Comparison of ENCODE assay signal across 8 cellular contexts in the genomic region with DNA sequence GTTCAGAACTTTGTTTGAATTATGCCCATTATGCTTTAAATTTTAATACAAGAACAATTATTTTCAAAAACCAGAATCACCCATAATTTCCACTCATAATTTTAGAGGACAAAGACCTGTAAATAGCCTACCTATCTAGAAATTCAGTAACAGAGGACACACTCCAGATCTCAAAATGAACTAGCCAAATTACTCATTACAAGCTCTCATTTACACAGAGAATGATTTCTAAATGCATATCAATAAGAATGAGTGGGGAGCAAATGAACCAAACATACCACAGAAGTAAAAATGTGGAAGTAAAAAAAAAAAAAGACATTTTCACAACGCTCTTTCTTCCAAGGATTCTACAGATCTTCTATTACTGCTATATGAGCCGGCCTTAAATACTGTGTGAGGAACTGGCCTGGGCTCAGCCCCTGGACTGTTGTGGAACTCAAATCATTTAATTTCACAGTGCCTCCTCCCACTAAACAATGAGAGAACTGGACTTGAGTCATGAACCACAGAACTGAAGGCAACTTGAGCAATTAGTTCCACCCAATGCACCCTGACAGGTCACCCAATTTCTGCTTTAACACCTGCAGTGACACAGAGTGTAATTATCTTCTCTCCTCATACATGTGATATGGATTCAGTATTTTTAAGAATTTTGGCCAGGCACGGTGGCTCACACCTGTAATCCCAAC. TPM values are rescaled to one million over a fixed set of nuclear protein-coding genes. Genes with fewer than 3 reads are reported as not detected.
DNase-seq lines count a peak whose midpoint lies in the region; ATAC-seq and TF ChIP-seq lines count a peak whose summit lies in the region.

No MANE protein-coding gene starts in this region.

- H3K4me1 ChIP-seq in HUES64 (ENCODE audit: insufficient read depth, low read length), result peaks cover 4% of the 10 kb centered on the region; the same call in 1 of the 2 replicates
- H3K4me1 ChIP-seq in gastroesophageal sphincter, result peaks cover 0 to 68% (median 0%) of the 10 kb centered on the region in 3 donors

- ATAC-seq in memory B cell (ENCODE audit: low read depth), result peak; percentile 35
- ATAC-seq in gastroesophageal sphincter, result no peak
- no peak for ATAC-seq in left lobe of liver

- H3K4me1 Mint-ChIP-seq in activated naive CD8-positive, alpha-beta T cell (ENCODE audit: low read depth), result peaks cover 56% of the 10 kb centered on the region
- H3K4me1 Mint-ChIP-seq in memory B cell, result peaks cover 33% of the 10 kb centered on the region

- peak overlapping the region; percentile 81 for H3K27ac Mint-ChIP-seq in activated naive CD8-positive, alpha-beta T cell
- H3K27ac Mint-ChIP-seq in memory B cell, result peak overlapping the region; percentile 4

- TF ChIP-seq EP300 in gastroesophageal sphincter (IDR thresholded peaks at IDR 0.05), result no peak

- TF ChIP-seq POLR2A in gastroesophageal sphincter (IDR thresholded peaks at IDR 0.05), result no peak

- H3K9me3 Mint-ChIP-seq in activated naive CD8-positive, alpha-beta T cell (ENCODE audit: low read depth), result no peaks in the 10 kb centered on the region
- no peaks in the 10 kb centered on the region for H3K9me3 Mint-ChIP-seq in memory B cell

- no peaks in the 10 kb centered on the region for H3K36me3 ChIP-seq in HUES64 (ENCODE audit: insufficient read depth, low read length)
- no peaks in the 10 kb centered on the region for H3K36me3 ChIP-seq in gastroesophageal sphincter

- no peak for TF ChIP-seq CTCF in gastroesophageal sphincter (IDR thresholded peaks at IDR 0.05)

- DNase-seq in EH (ENCODE audit: low read depth), result peak; percentile 68
- no peak for DNase-seq in memory B cell (ENCODE audit: low spot score in 2 of 2)
- no peak for DNase-seq in T-helper 1 cell
- DNase-seq in left lobe of liver (ENCODE audit: low spot score), result no peak
- DNase-seq in cortex of kidney (lab: John Stamatoyannopoulos, UW), result no peak

- H3K4me3 Mint-ChIP-seq in activated naive CD8-positive, alpha-beta T cell, result no peak overlapping the region
- H3K4me3 Mint-ChIP-seq in memory B cell, result no peak overlapping the region

- peak overlapping the region; percentile 30; the same call in 1 of the 2 replicates for H3K9ac ChIP-seq in HUES64 (ENCODE audit: low read depth, low read length)

- H3K36me3 Mint-ChIP-seq in activated naive CD8-positive, alpha-beta T cell, result no peaks in the 10 kb centered on the region
- peaks cover 2% of the 10 kb centered on the region for H3K36me3 Mint-ChIP-seq in memory B cell

- no peaks in the 10 kb centered on the region for H3K9me3 ChIP-seq in HUES64 (ENCODE audit: insufficient read depth, low read depth, low read length)
- no peaks in the 10 kb centered on the region for H3K9me3 ChIP-seq in gastroesophageal sphincter

- H3K4me3 ChIP-seq in HUES64 (ENCODE audit: low read length), result no peak overlapping the region
- no peak overlapping the region for H3K4me3 ChIP-seq in gastroesophageal sphincter

- 87% methylated on average over 3 of the region's 3 CpGs for WGBS in HUES64
- WGBS in gastroesophageal sphincter (ENCODE audit: low coverage in 1 of 2), 2 donors, result 71 to 88% methylated on average over 2 of the region's 3 CpGs

- H3K27ac ChIP-seq in HUES64 (ENCODE audit: low read depth, low read length) (no peak overlapping the region), gastroesophageal sphincter (no peak overlapping the region)

- H3K27me3 Mint-ChIP-seq in activated naive CD8-positive, alpha-beta T cell, result no peaks in the 10 kb centered on the region
- H3K27me3 Mint-ChIP-seq in memory B cell, result no peaks in the 10 kb centered on the region

- no peaks in the 10 kb centered on the region for H3K27me3 ChIP-seq in HUES64 (ENCODE audit: insufficient read depth, low read length)
- H3K27me3 ChIP-seq in gastroesophageal sphincter, result no peaks in the 10 kb centered on the region

RNA-seq across cellular contexts. Expression of gene MRTFA, which starts 8.0 kb away (rescaled TPM):
- 20.3 TPM for polyA plus RNA-seq in HUES64 (2013, experiment 1 of 2)
- polyA plus RNA-seq in HUES64 (2013, experiment 2 of 2), result 24.9 TPM
- total RNA-seq in gastroesophageal sphincter (10 to 100 TPM; 45.5 to 90.2 (median 78.3) TPM), left lobe of liver (12.8 TPM)

RNA-seq across cellular contexts. Expression of gene MCHR1, which starts 50.8 kb away (rescaled TPM):
- 7.9 TPM for polyA plus RNA-seq in HUES64 (2013, experiment 1 of 2)
- polyA plus RNA-seq in HUES64 (2013, experiment 2 of 2), result 10.1 TPM
- total RNA-seq in gastroesophageal sphincter (under 1 TPM in 2 of 4 donors, not detected in 2; 0.27 to 0.40 TPM), left lobe of liver (2.3 TPM)
